In genomic region chr5:119072496-119072895, GRCh38 we compare ENCODE assay signal across 8 cellular contexts. TPM values are rescaled to one million over a fixed set of nuclear protein-coding genes. Genes with fewer than 3 reads are reported as not detected.
A peak's percentile ranks its signal among the peaks of the same experiment; 100 is the strongest.
DNase-seq lines count a peak whose midpoint lies in the region; ATAC-seq and TF ChIP-seq lines count a peak whose summit lies in the region.
"Had no signal": no experiment of that assay in that cellular context is flagged by ENCODE, and none has a peak within 500 bp of the region (broad histone marks: within the 10 kb centered on the region; RNA-seq: fewer than 3 reads in every experiment).

No MANE protein-coding gene starts in this region.

- H3K23me2 ChIP-seq in H9 (ENCODE audit: insufficient read length, low read depth, low read length, poor library complexity, severe bottlenecking): peaks cover 4% of the 10 kb centered on the region

- no peaks in the 10 kb centered on the region for H3K9me3 ChIP-seq in H9 (ENCODE audit: control insufficient read depth, low read depth, low read length)
- H3K9me3 ChIP-seq in SJCRH30 (replicated peaks): no peaks in the 10 kb centered on the region
- H3K9me3 ChIP-seq in fibroblast of lung (ENCODE audit: control insufficient read depth, insufficient read depth, low read depth, low read length): no peaks in the 10 kb centered on the region
- H3K9me3 ChIP-seq in gastroesophageal sphincter: no peaks in the 10 kb centered on the region
- H3K9me3 ChIP-seq: left lung had no signal

- no peak for TF ChIP-seq POLR2A in gastroesophageal sphincter (IDR thresholded peaks at IDR 0.05)

- H3K36me3 ChIP-seq in SJCRH30 (no peaks in the 10 kb centered on the region), fibroblast of lung (ENCODE audit: control insufficient read depth, insufficient read depth, low read length) (no peaks in the 10 kb centered on the region), gastroesophageal sphincter (no peaks in the 10 kb centered on the region)
- H3K36me3 ChIP-seq: left lung had no signal

- H3K9ac ChIP-seq in H9 (ENCODE audit: extremely low read depth, insufficient read length, low read length): peak overlapping the region; percentile 31
- no peak overlapping the region for H3K9ac ChIP-seq in fibroblast of lung (ENCODE audit: insufficient read depth, low read length)

- no peaks in the 10 kb centered on the region for H3K27me3 ChIP-seq in H9 (ENCODE audit: insufficient read depth, low read length)
- H3K27me3 ChIP-seq in SJCRH30: no peaks in the 10 kb centered on the region
- H3K27me3 ChIP-seq in fibroblast of lung (ENCODE audit: control insufficient read depth, insufficient read depth, low read length): no peaks in the 10 kb centered on the region
- H3K27me3 ChIP-seq in gastroesophageal sphincter: no peaks in the 10 kb centered on the region
- H3K27me3 ChIP-seq: left lung had no signal

- H4K8ac ChIP-seq in H9 (replicated peaks; ENCODE audit: insufficient read length, low read depth, low read length): no peak overlapping the region

- no peak for TF ChIP-seq EP300 in gastroesophageal sphincter (IDR thresholded peaks at IDR 0.05)

- H2BK120ac ChIP-seq in H9 (ENCODE audit: low read depth, low read length, poor library complexity, severe bottlenecking): no peak overlapping the region

- DNase-seq in H9 (no peak), SJCRH30 (no peak), fibroblast of lung (ENCODE audit: low read depth in 2 of 2) (no peak), retinal pigment epithelial cell (ENCODE audit: low read depth) (no peak), NCI-H1092 treated with DMSO at 0.1 percent for 48 hours (lab: John Stamatoyannopoulos, UW) (no peak)
- DNase-seq: left lung had no signal

- no peak overlapping the region for H4K5ac ChIP-seq in H9 (ENCODE audit: insufficient read length, low read depth, low read length)

- H3K36me3 Mint-ChIP-seq in H9 (ENCODE audit: insufficient read depth in 1 of 3, low read depth in 3 of 3): no peaks in the 10 kb centered on the region

- no peak for TF ChIP-seq CTCF in H9 (conservative IDR thresholded peaks at IDR 0.05)
- no peak for TF ChIP-seq CTCF in fibroblast of lung (conservative IDR thresholded peaks at IDR 0.05 in 1 of 2, IDR thresholded peaks at IDR 0.05 in 1 of 2; ENCODE audit: low read depth in 1 of 2, low read length in 2 of 2)
- TF ChIP-seq CTCF in retinal pigment epithelial cell (conservative IDR thresholded peaks at IDR 0.05; ENCODE audit: low read depth, low read length): no peak
- TF ChIP-seq CTCF in gastroesophageal sphincter (IDR thresholded peaks at IDR 0.05): no peak

- H2AFZ ChIP-seq in H9 (ENCODE audit: low read length) (no peak overlapping the region), fibroblast of lung (ENCODE audit: low read length) (no peak overlapping the region)

- peaks cover 34 to 37% of the 10 kb centered on the region in 2 experiments for H3K4me1 Mint-ChIP-seq in H9

- no peaks in the 10 kb centered on the region for H3K9me3 Mint-ChIP-seq in H9

- H3K4me1 ChIP-seq in H9 (ENCODE audit: insufficient read depth, low read length): peaks cover 2% of the 10 kb centered on the region; the same call in 1 of the 2 replicates
- no peaks in the 10 kb centered on the region for H3K4me1 ChIP-seq in SJCRH30
- no peaks in the 10 kb centered on the region for H3K4me1 ChIP-seq in fibroblast of lung (ENCODE audit: control insufficient read depth, extremely low read depth, insufficient read depth, low read length)
- H3K4me1 ChIP-seq in gastroesophageal sphincter: peaks cover 4 to 66% (median 12%) of the 10 kb centered on the region in 3 donors

- H3T11ph ChIP-seq in H9 (ENCODE audit: low read length): no peak overlapping the region

- H3K4me3 Mint-ChIP-seq in H9: peak overlapping the region; percentile 75 to 91

- H2BK20ac ChIP-seq in H9 (ENCODE audit: low read depth, low read length, poor library complexity, severe bottlenecking): no peak overlapping the region

- peak overlapping the region; percentile 93 for H3K4me3 ChIP-seq in SJCRH30
- peak overlapping the region; percentile 15 to 97 (median 84) for H3K4me3 ChIP-seq in fibroblast of lung (replicated peaks in 1 of 4; ENCODE audit: control extremely low read depth in 1 of 4, insufficient read depth in 1 of 4, low read depth in 3 of 4, low read length in 4 of 4)
- H3K4me3 ChIP-seq in retinal pigment epithelial cell (ENCODE audit: low read length): peak overlapping the region; percentile 90
- H3K4me3 ChIP-seq in gastroesophageal sphincter: peak overlapping the region in 1 of 2 donors; percentile 87

- no peak overlapping the region for H3K4ac ChIP-seq in H9 (ENCODE audit: low read depth, low read length)

- H4K20me1 ChIP-seq in H9 (ENCODE audit: control insufficient read depth, insufficient read depth, insufficient read length): no peaks in the 10 kb centered on the region
- H4K20me1 ChIP-seq in fibroblast of lung (ENCODE audit: control insufficient read depth, extremely low read depth, insufficient read depth, low read length): no peaks in the 10 kb centered on the region

- no peak overlapping the region for H3K14ac ChIP-seq in H9 (ENCODE audit: insufficient read depth, low read length)

- no peak overlapping the region for H4K91ac ChIP-seq in H9 (ENCODE audit: insufficient read length, low read depth, low read length)

- ATAC-seq in HG02798 (IDR thresholded peaks at IDR 0.05; ENCODE audit: poor library complexity, unreplicated experiment) (no peak), gastroesophageal sphincter (no peak)
- ATAC-seq: left lung had no signal

- H2BK12ac ChIP-seq in H9 (ENCODE audit: insufficient read length, low read depth, low read length): no peak overlapping the region

- H3K18ac ChIP-seq in H9 (ENCODE audit: insufficient read length, low read depth, low read length): no peak overlapping the region

- H3K79me2 ChIP-seq in H9 (ENCODE audit: insufficient read depth, low read length) (peaks cover 22% of the 10 kb centered on the region; the same call in 1 of the 2 replicates), fibroblast of lung (ENCODE audit: control insufficient read depth, insufficient read depth, low read length) (peaks cover 36% of the 10 kb centered on the region)

- no peaks in the 10 kb centered on the region for H3K27me3 Mint-ChIP-seq in H9 (ENCODE audit: low read depth)

- H3K79me1 ChIP-seq in H9 (ENCODE audit: insufficient read depth, low read depth, low read length, poor library complexity, severe bottlenecking): no peaks in the 10 kb centered on the region

- WGBS in H9 (ENCODE audit: extremely low coverage, insufficient read length, low lambda C conversion rate): no CpG with 5 or more reads among the region's 2 CpGs
- 60 to 67% methylated on average over 2 of the region's 2 CpGs for WGBS in gastroesophageal sphincter (ENCODE audit: low coverage in 1 of 2), 2 donors

- H2AK5ac ChIP-seq in H9 (ENCODE audit: insufficient read length, low read length): no peak overlapping the region

- H3K4me2 ChIP-seq in H9 (ENCODE audit: insufficient read depth, insufficient read length, low read length): no peak overlapping the region
- peak overlapping the region; percentile 92 for H3K4me2 ChIP-seq in fibroblast of lung (ENCODE audit: extremely low read depth, insufficient read depth, low read length)

- H3K56ac ChIP-seq in H9 (ENCODE audit: insufficient read length, low read depth, low read length): no peak overlapping the region

- no peak overlapping the region for H2BK15ac ChIP-seq in H9 (ENCODE audit: low read depth, low read length)

- peak overlapping the region in 2 of 3 experiments; percentile 25 to 61; a peak in 3 of 7 replicates for H3K27ac Mint-ChIP-seq in H9

- H3K23ac ChIP-seq in H9 (ENCODE audit: insufficient read length, low read depth, low read length): no peak overlapping the region

- H3K27ac ChIP-seq in H9 (ENCODE audit: insufficient read length, low read depth, low read length): no peak overlapping the region
- no peak overlapping the region for H3K27ac ChIP-seq in SJCRH30
- no peak overlapping the region for H3K27ac ChIP-seq in fibroblast of lung (ENCODE audit: insufficient read depth, low read length)
- peak overlapping the region in 1 of 4 donors; percentile 98 for H3K27ac ChIP-seq in gastroesophageal sphincter

- H2BK5ac ChIP-seq in H9 (ENCODE audit: insufficient read length, low read length): no peak overlapping the region

RNA-seq across cellular contexts. Expression of gene DMXL1, which starts 1.6 kb away (rescaled TPM):
- 53.8 and 63.5 TPM in 2 replicates for total RNA-seq in H9 (2021)
- 25.1 and 25.2 TPM in 2 replicates for total RNA-seq in SJCRH30 (2014; rRNA removed; shearing (Covaris generic))
- 45.5 and 59.5 TPM in 2 replicates for total RNA-seq in fibroblast of lung
- polyA plus RNA-seq in fibroblast of lung: 17.1 and 21.1 TPM in 2 replicates
- 8.7 and 10.6 TPM in 2 replicates for polyA plus RNA-seq in fibroblast of lung (2012)
- 4.8 and 5.1 TPM in 2 replicates for polyA minus RNA-seq in fibroblast of lung (ENCODE audit: low replicate concordance)
- total RNA-seq in gastroesophageal sphincter: 100 to 1,000 TPM in 1 of 4 donors, 10 to 100 TPM in 3; 38.4 to 157 (median 48.2) TPM
